ENCODE assay signal across 8 cellular contexts in the genomic region with DNA sequence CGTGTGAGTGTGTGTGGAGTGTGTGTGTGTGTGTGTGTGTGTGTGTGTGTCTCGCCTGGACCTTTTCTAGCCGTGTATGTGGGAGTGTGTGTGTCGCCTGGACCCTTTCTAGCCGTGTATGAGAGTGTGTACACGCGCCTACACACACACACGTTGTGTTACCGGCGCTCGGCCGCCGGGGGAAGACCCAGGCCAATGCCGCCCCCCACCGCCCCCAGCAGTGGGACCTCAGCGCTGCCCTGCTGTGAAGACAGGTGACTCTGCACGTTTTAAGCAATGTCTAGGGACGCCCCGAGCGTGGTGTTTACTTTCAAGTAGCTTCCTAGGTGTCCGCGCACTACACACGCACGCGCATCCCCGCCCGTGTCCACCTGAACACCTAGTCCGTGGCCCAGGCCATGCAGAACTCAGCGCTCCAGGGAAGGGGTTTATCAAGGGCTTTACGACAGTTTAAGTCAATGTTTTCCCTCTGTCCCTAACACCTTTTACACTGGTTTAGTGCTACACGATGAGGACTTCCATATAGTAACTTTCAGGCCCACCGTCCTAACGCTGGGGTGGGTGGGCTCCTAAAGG. TPM values are rescaled to one million over a fixed set of nuclear protein-coding genes. Genes with fewer than 3 reads are reported as not detected.
DNase-seq lines count a peak whose midpoint lies in the region; ATAC-seq and TF ChIP-seq lines count a peak whose summit lies in the region.

No MANE protein-coding gene starts in this region.

- H3K4me3 ChIP-seq in neutrophil (ENCODE audit: low read depth in 1 of 2, low read length in 1 of 2): peak overlapping the region; percentile 66 to 67

- peak; percentile 55 for DNase-seq in GDM1 (lab: John Stamatoyannopoulos, UW)
- DNase-seq in NCI-H526 (lab: John Stamatoyannopoulos, UW): peak; percentile 74 to 88
- peak; percentile 53 to 61 for DNase-seq in activated T-cell treated with anti-CD3 and anti-CD28 coated beads, Interleukin-2, amount 50 U/mL, for 72 hours
- DNase-seq in fibroblast of peridontal ligament (ENCODE audit: extremely low read depth): peak; percentile 41
- DNase-seq in NCI-H2029 treated with DMSO at 0.1 percent for 48 hours (lab: John Stamatoyannopoulos, UW): no peak
- no peak for DNase-seq in midbrain (lab: John Stamatoyannopoulos, UW)

- H3K4me1 Mint-ChIP-seq in activated T-cell treated with anti-CD3 and anti-CD28 coated beads, Interleukin-2, amount 50 U/mL, for 72 hours (ENCODE audit: low read depth): peaks cover 27% of the 10 kb centered on the region

- no peaks in the 10 kb centered on the region for H3K27me3 Mint-ChIP-seq in activated T-cell treated with anti-CD3 and anti-CD28 coated beads, Interleukin-2, amount 50 U/mL, for 72 hours (ENCODE audit: low read depth)

- no peak for TF ChIP-seq CTCF in neutrophil (IDR thresholded peaks at IDR 0.05)

- peak overlapping the region; percentile 29 for H3K27ac Mint-ChIP-seq in activated T-cell treated with anti-CD3 and anti-CD28 coated beads, Interleukin-2, amount 50 U/mL, for 72 hours

- no peaks in the 10 kb centered on the region for H3K9me3 Mint-ChIP-seq in activated T-cell treated with anti-CD3 and anti-CD28 coated beads, Interleukin-2, amount 50 U/mL, for 72 hours

- H3K36me3 Mint-ChIP-seq in activated T-cell treated with anti-CD3 and anti-CD28 coated beads, Interleukin-2, amount 50 U/mL, for 72 hours (ENCODE audit: insufficient read depth in 2 of 2): peaks cover 15 to 20% of the 10 kb centered on the region in 2 donors

- H3K27ac ChIP-seq in neutrophil: no peak overlapping the region

- peak overlapping the region; percentile 88 to 89 for H3K4me3 Mint-ChIP-seq in activated T-cell treated with anti-CD3 and anti-CD28 coated beads, Interleukin-2, amount 50 U/mL, for 72 hours

- peak; percentile 0 for ATAC-seq in HG02623 (IDR thresholded peaks at IDR 0.05; ENCODE audit: unreplicated experiment)
- peak; percentile 18 to 27 for ATAC-seq in activated T-cell treated with anti-CD3 and anti-CD28 coated beads, Interleukin-2, amount 50 U/mL, for 72 hours (replicated peaks in 1 of 2)

- H3K4me1 ChIP-seq in neutrophil (ENCODE audit: control insufficient read depth in 1 of 2, insufficient read depth in 1 of 2, low read depth in 1 of 2, low read length in 1 of 2): peaks cover 37 to 39% of the 10 kb centered on the region in 2 experiments

- peaks cover 42% of the 10 kb centered on the region for H3K27me3 ChIP-seq in neutrophil

- H3K9me3 ChIP-seq in neutrophil: no peaks in the 10 kb centered on the region

- H3K36me3 ChIP-seq in neutrophil: no peaks in the 10 kb centered on the region

RNA-seq across cellular contexts. Expression of gene BCL2, which starts 1.2 kb away (rescaled TPM):
- 100 to 1,000 TPM in 1 of 2 donors, 10 to 100 TPM in 1; 98.3 to 133 TPM for total RNA-seq in activated T-cell treated with anti-CD3 and anti-CD28 coated beads, Interleukin-2, amount 50 U/mL, for 72 hours

RNA-seq across cellular contexts. Expression of gene KDSR, which starts 46.2 kb away (rescaled TPM):
- total RNA-seq in activated T-cell treated with anti-CD3 and anti-CD28 coated beads, Interleukin-2, amount 50 U/mL, for 72 hours: 10 to 100 TPM; 69.6 to 81.0 TPM

Comparison
In these comparisons a context has a peak if more than half of its experiments do, and no peak if none do; other contexts are left out.
1. DNase-seq: peak in GDM1 (single experiment), NCI-H526 (2 of 2), activated T-cell treated with anti-CD3 and anti-CD28 coated beads, Interleukin-2, amount 50 U/mL, for 72 hours (2 of 2) and fibroblast of peridontal ligament (single experiment); none in NCI-H2029 treated with DMSO at 0.1 percent for 48 hours (single experiment) and midbrain (single experiment).